Comparison of ENCODE assay signal across 10 cellular contexts in genomic region chr10:110358869-110359629, GRCh38. TPM values are rescaled to one million over a fixed set of nuclear protein-coding genes. Genes with fewer than 3 reads are reported as not detected.
A peak's percentile ranks its signal among the peaks of the same experiment; 100 is the strongest.
DNase-seq lines count a peak whose midpoint lies in the region; ATAC-seq lines count a peak whose summit lies in the region.
"Had no signal": no experiment of that assay in that cellular context is flagged by ENCODE, and none has a peak within 500 bp of the region (broad histone marks: within the 10 kb centered on the region; RNA-seq: fewer than 3 reads in every experiment).

No MANE protein-coding gene starts in this region.

- ATAC-seq in HG03097 (IDR thresholded peaks at IDR 0.05; ENCODE audit: low FRiP score, unreplicated experiment) = no peak

- DNase-seq in 8988T = peak; percentile 74
- peak; percentile 55 for DNase-seq in G401 (ENCODE audit: low spot score)
- peak; percentile 58 for DNase-seq in RPMI7951 (ENCODE audit: low read depth)
- DNase-seq in germinal center (ENCODE audit: low spot score) = peak; percentile 57
- DNase-seq in SIG-M5 treated with dmso at 0.1 percent for 504 hours (lab: John Stamatoyannopoulos, UW; ENCODE audit: unreplicated experiment) = no peak
- DNase-seq in retina = no peak
- no peak for DNase-seq in superior temporal gyrus (ENCODE audit: extremely low spot score)
- DNase-seq: activated CD8-positive, alpha-beta memory T cell treated with anti-CD3 and anti-CD28 coated beads for 24 hours; stimulated activated naive CD4-positive, alpha-beta T cell treated with Interleukin-2 at 50 U/mL for 16 hours had no signal

- in situ Hi-C loops in G401 (cut with HindIII; ENCODE audit: low sequenced_read_pairs) = loop anchor here (10.0 kb wide), 1 partner anchor 186 kb away; no protein-coding TSS in a partner anchor

RNA-seq across cellular contexts. Expression of gene SMNDC1, which starts 54.3 kb away (rescaled TPM):
- 11.1 and 13.5 TPM in 2 replicates for total RNA-seq in G401 (2014; rRNA removed; shearing (Covaris generic))
- total RNA-seq in RPMI7951 (2014; rRNA removed; shearing (Covaris generic)) = 6.3 and 7.6 TPM in 2 replicates

Comparison
In these comparisons a context has a peak if more than half of its experiments do, and no peak if none do; other contexts are left out.
1. DNase-seq: peak in 8988T (single experiment), G401 (single experiment), RPMI7951 (single experiment) and germinal center (single experiment); none in SIG-M5 treated with dmso at 0.1 percent for 504 hours (single experiment), retina (single experiment) and superior temporal gyrus (single experiment).